In the genomic region with DNA sequence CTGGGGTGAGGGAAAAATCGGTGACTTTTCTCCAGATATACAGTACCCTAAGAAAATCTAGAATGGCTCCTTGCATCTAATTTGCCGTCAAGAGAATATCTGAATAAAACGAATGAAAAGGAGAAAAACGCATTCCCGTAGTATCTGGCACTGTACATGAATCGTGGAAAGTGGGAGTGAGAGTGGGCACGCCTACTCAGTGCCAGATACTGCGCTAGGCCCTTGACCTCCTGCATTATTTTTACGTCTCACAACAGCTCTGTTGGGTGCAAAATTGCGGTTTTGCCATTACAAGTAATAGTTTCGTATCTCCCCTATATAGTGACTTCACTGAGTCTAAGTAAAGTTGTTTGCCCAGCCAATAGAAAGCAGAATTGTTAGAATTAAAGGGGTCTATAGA, we compare ENCODE assay signal across 2 cellular contexts.
TF ChIP-seq lines count a peak whose summit lies in the region.

No MANE protein-coding gene starts in this region.

TF ChIP-seq in SK-N-SH, 30 proteins besides CTCF, POLR2A, EP300 and RAD21 (continued from another document):
- TF ChIP-seq, protein P1, sequence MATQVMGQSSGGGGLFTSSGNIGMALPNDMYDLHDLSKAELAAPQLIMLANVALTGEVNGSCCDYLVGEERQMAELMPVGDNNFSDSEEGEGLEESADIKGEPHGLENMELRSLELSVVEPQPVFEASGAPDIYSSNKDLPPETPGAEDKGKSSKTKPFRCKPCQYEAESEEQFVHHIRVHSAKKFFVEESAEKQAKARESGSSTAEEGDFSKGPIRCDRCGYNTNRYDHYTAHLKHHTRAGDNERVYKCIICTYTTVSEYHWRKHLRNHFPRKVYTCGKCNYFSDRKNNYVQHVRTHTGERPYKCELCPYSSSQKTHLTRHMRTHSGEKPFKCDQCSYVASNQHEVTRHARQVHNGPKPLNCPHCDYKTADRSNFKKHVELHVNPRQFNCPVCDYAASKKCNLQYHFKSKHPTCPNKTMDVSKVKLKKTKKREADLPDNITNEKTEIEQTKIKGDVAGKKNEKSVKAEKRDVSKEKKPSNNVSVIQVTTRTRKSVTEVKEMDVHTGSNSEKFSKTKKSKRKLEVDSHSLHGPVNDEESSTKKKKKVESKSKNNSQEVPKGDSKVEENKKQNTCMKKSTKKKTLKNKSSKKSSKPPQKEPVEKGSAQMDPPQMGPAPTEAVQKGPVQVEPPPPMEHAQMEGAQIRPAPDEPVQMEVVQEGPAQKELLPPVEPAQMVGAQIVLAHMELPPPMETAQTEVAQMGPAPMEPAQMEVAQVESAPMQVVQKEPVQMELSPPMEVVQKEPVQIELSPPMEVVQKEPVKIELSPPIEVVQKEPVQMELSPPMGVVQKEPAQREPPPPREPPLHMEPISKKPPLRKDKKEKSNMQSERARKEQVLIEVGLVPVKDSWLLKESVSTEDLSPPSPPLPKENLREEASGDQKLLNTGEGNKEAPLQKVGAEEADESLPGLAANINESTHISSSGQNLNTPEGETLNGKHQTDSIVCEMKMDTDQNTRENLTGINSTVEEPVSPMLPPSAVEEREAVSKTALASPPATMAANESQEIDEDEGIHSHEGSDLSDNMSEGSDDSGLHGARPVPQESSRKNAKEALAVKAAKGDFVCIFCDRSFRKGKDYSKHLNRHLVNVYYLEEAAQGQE (IDR thresholded peaks at IDR 0.05; ENCODE audit: low read depth, low read length), result no peak
- no peak for TF ChIP-seq POLR2AphosphoS5 (IDR thresholded peaks at IDR 0.05; ENCODE audit: low read depth, low read length)
- TF ChIP-seq RXRA (IDR thresholded peaks at IDR 0.05; ENCODE audit: borderline replicate concordance, low read depth), result no peak
- no peak for TF ChIP-seq SMC3 (IDR thresholded peaks at IDR 0.05; ENCODE audit: low read depth, low read length)
- TF ChIP-seq, protein P2, sequence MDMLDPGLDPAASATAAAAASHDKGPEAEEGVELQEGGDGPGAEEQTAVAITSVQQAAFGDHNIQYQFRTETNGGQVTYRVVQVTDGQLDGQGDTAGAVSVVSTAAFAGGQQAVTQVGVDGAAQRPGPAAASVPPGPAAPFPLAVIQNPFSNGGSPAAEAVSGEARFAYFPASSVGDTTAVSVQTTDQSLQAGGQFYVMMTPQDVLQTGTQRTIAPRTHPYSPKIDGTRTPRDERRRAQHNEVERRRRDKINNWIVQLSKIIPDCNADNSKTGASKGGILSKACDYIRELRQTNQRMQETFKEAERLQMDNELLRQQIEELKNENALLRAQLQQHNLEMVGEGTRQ (IDR thresholded peaks at IDR 0.05; ENCODE audit: borderline replicate concordance, low read depth, low read length), result no peak

TF ChIP-seq in SK-N-SH treated with all-trans-retinoic acid at 6 μM for 48 hours, 23 proteins besides CTCF, POLR2A, EP300 and RAD21 (continued from another document):
- no peak for TF ChIP-seq CSDC2 (CRISPR knock-in tag; IDR thresholded peaks at IDR 0.05)
- TF ChIP-seq RARB (CRISPR knock-in tag; IDR thresholded peaks at IDR 0.05), result no peak
- no peak for TF ChIP-seq ZC3H10 (CRISPR knock-in tag; IDR thresholded peaks at IDR 0.05)
- TF ChIP-seq ARNTL (CRISPR knock-in tag; IDR thresholded peaks at IDR 0.05; ENCODE audit: borderline replicate concordance, low read depth), result no peak
- TF ChIP-seq ZNF565 (CRISPR knock-in tag; conservative IDR thresholded peaks at IDR 0.05; ENCODE audit: low read depth), result no peak
- TF ChIP-seq GLIS3 (CRISPR knock-in tag; IDR thresholded peaks at IDR 0.05), result no peak
- TF ChIP-seq, protein P3, sequence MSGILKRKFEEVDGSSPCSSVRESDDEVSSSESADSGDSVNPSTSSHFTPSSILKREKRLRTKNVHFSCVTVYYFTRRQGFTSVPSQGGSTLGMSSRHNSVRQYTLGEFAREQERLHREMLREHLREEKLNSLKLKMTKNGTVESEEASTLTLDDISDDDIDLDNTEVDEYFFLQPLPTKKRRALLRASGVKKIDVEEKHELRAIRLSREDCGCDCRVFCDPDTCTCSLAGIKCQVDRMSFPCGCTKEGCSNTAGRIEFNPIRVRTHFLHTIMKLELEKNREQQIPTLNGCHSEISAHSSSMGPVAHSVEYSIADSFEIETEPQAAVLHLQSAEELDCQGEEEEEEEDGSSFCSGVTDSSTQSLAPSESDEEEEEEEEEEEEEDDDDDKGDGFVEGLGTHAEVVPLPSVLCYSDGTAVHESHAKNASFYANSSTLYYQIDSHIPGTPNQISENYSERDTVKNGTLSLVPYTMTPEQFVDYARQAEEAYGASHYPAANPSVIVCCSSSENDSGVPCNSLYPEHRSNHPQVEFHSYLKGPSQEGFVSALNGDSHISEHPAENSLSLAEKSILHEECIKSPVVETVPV (CRISPR knock-in tag; IDR thresholded peaks at IDR 0.05), result no peak
TF ChIP-seq in SK-N-SH treated with all-trans-retinoic acid at 6 μM for 48 hours: peak in this region for 0.
